ENCODE assay signal across 8 cellular contexts in the genomic region with DNA sequence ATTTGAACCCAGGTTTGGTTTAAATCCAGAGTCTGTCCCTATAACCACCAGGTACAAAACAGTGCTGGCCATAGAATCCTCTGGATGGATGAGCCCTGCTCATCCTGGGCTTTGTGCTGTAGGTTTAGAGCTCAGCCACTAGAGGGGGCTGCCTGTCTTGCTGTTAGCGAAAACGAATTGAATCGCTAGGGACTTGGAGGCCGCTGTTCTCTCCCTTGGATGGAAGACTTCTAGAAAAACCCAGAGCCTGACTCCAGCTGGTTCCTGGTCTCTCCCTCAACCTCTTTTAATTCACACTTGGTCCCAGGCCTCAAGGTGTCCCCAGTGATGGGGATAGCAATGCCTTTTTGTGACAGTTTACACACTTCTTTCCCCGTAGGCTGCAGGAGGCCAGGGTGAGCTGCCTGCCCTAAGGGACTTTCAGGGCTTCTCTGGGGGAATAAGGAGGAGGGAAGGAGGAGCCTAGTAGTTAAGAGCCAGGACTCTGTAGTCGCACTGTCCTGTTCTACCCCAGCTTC. TPM values are rescaled to one million over a fixed set of nuclear protein-coding genes. Genes with fewer than 3 reads are reported as not detected.
A peak's percentile ranks its signal among the peaks of the same experiment; 100 is the strongest.
DNase-seq lines count a peak whose midpoint lies in the region; ATAC-seq and TF ChIP-seq lines count a peak whose summit lies in the region.

No MANE protein-coding gene starts in this region.

- H3K27me3 ChIP-seq in SJSA1 (replicated peaks) = no peaks in the 10 kb centered on the region

- TF ChIP-seq CTCF in LNCaP clone FGC (IDR thresholded peaks at IDR 0.05; ENCODE audit: control insufficient read depth, extremely low read depth, insufficient read depth) (peak; percentile 85), retinal pigment epithelial cell (conservative IDR thresholded peaks at IDR 0.05; ENCODE audit: low read depth, low read length) (peak; percentile 92)

- H3K36me3 ChIP-seq in SJSA1 = no peaks in the 10 kb centered on the region

- no peak overlapping the region for H3K27ac ChIP-seq in SJSA1

- H3K4me1 Mint-ChIP-seq in activated naive CD8-positive, alpha-beta T cell treated with anti-CD3 and anti-CD28 coated beads, Interleukin-2, amount 50 U/mL, for 24 hours = no peaks in the 10 kb centered on the region

- H3K9me3 ChIP-seq in SJSA1 (replicated peaks) = no peaks in the 10 kb centered on the region

- no peaks in the 10 kb centered on the region for H3K9me3 Mint-ChIP-seq in activated naive CD8-positive, alpha-beta T cell treated with anti-CD3 and anti-CD28 coated beads, Interleukin-2, amount 50 U/mL, for 24 hours

- H3K4me3 Mint-ChIP-seq in activated naive CD8-positive, alpha-beta T cell treated with anti-CD3 and anti-CD28 coated beads, Interleukin-2, amount 50 U/mL, for 24 hours = no peak overlapping the region

- H3K27ac Mint-ChIP-seq in activated naive CD8-positive, alpha-beta T cell treated with anti-CD3 and anti-CD28 coated beads, Interleukin-2, amount 50 U/mL, for 24 hours = no peak overlapping the region

- ATAC-seq in GM21423 (IDR thresholded peaks at IDR 0.05; ENCODE audit: unreplicated experiment) (peak; percentile 72), left ventricle myocardium superior (peak; percentile 88), GM21619 (IDR thresholded peaks at IDR 0.05; ENCODE audit: unreplicated experiment) (no peak)
- peak; percentile 75 for ATAC-seq in activated naive CD8-positive, alpha-beta T cell treated with anti-CD3 and anti-CD28 coated beads, Interleukin-2, amount 50 U/mL, for 24 hours

- H3K4me3 ChIP-seq in LNCaP clone FGC (ENCODE audit: low read depth, low read length) (no peak overlapping the region), SJSA1 (no peak overlapping the region), retinal pigment epithelial cell (ENCODE audit: low read length) (no peak overlapping the region)

- H3K27me3 Mint-ChIP-seq in activated naive CD8-positive, alpha-beta T cell treated with anti-CD3 and anti-CD28 coated beads, Interleukin-2, amount 50 U/mL, for 24 hours = no peaks in the 10 kb centered on the region

- intact Hi-C loops in left ventricle myocardium superior (cut with micrococcal nuclease) = loop anchor here (5.0 kb wide), 1 partner anchor 58 kb away; no protein-coding TSS in a partner anchor

- DNase-seq in DMS53 treated with DMSO at 0.1 percent for 48 hours (lab: John Stamatoyannopoulos, UW; ENCODE audit: unreplicated experiment) = peak; percentile 48
- DNase-seq in LNCaP clone FGC (ENCODE audit: low read depth) = peak; percentile 22
- DNase-seq in SJSA1 (ENCODE audit: low read depth in 1 of 2, low spot score in 2 of 2) = peak; percentile 59 to 64
- DNase-seq in activated naive CD8-positive, alpha-beta T cell treated with anti-CD3 and anti-CD28 coated beads, Interleukin-2, amount 50 U/mL, for 24 hours = peak; percentile 36
- peak; percentile 24 for DNase-seq in left ventricle myocardium superior
- DNase-seq in retinal pigment epithelial cell (ENCODE audit: low read depth) = no peak

- H3K4me1 ChIP-seq in SJSA1 (replicated peaks) = peaks cover 22% of the 10 kb centered on the region

- H3K36me3 Mint-ChIP-seq in activated naive CD8-positive, alpha-beta T cell treated with anti-CD3 and anti-CD28 coated beads, Interleukin-2, amount 50 U/mL, for 24 hours (ENCODE audit: low read depth) = no peaks in the 10 kb centered on the region

RNA-seq across cellular contexts. Expression of gene RIPPLY1, which starts 8.7 kb away (rescaled TPM):
- not detected in 2 replicates for total RNA-seq in SJSA1 (2014; rRNA removed; shearing (Covaris generic))
- total RNA-seq in left ventricle myocardium superior = not detected

RNA-seq across cellular contexts. Expression of gene CLDN2, which starts 25.8 kb away (rescaled TPM):
- total RNA-seq in SJSA1 (2014; rRNA removed; shearing (Covaris generic)) = 0.11 TPM in 1 of 2 replicates, not detected in the other
- total RNA-seq in left ventricle myocardium superior = not detected
